In genomic region chr7:135512135-135512887, GRCh38 we compare ENCODE assay signal across 8 cellular contexts. TPM values are rescaled to one million over a fixed set of nuclear protein-coding genes. Genes with fewer than 3 reads are reported as not detected.
DNase-seq lines count a peak whose midpoint lies in the region; ATAC-seq lines count a peak whose summit lies in the region.

No MANE protein-coding gene starts in this region.

- no peak overlapping the region for H3K27ac Mint-ChIP-seq in activated T-helper 17 cell treated with anti-CD3 and anti-CD28 coated beads, Interleukin-2, amount 50 U/mL, for 72 hours

- H3K4me1 Mint-ChIP-seq in activated T-helper 17 cell treated with anti-CD3 and anti-CD28 coated beads, Interleukin-2, amount 50 U/mL, for 72 hours: no peaks in the 10 kb centered on the region

- peaks cover 2% of the 10 kb centered on the region for H3K36me3 Mint-ChIP-seq in activated T-helper 17 cell treated with anti-CD3 and anti-CD28 coated beads, Interleukin-2, amount 50 U/mL, for 72 hours (ENCODE audit: low read depth)

- ATAC-seq in GM18909 (IDR thresholded peaks at IDR 0.05; ENCODE audit: poor library complexity, unreplicated experiment) (peak; percentile 43), HG03442 (IDR thresholded peaks at IDR 0.05; ENCODE audit: unreplicated experiment) (peak; percentile 42)
- peak; percentile 21 for ATAC-seq in activated T-helper 17 cell treated with anti-CD3 and anti-CD28 coated beads, Interleukin-2, amount 50 U/mL, for 72 hours (replicated peaks)

- H3K4me3 Mint-ChIP-seq in activated T-helper 17 cell treated with anti-CD3 and anti-CD28 coated beads, Interleukin-2, amount 50 U/mL, for 72 hours: no peak overlapping the region

- peak; percentile 28 for DNase-seq in DMS153 (lab: John Stamatoyannopoulos, UW)
- DNase-seq in NCI-H446 treated with DMSO at 0.1 percent for 48 hours (lab: John Stamatoyannopoulos, UW): peak; percentile 48
- peak; percentile 80 for DNase-seq in inferior parietal cortex (ENCODE audit: extremely low spot score)
- DNase-seq in NCI-H128 (lab: John Stamatoyannopoulos, UW; ENCODE audit: unreplicated experiment): no peak
- DNase-seq in activated CD8-positive, alpha-beta memory T cell treated with anti-CD3 and anti-CD28 coated beads, Interleukin-2, amount 50 U/mL, for 48 hours: no peak

- no peaks in the 10 kb centered on the region for H3K9me3 Mint-ChIP-seq in activated T-helper 17 cell treated with anti-CD3 and anti-CD28 coated beads, Interleukin-2, amount 50 U/mL, for 72 hours

- no peaks in the 10 kb centered on the region for H3K27me3 Mint-ChIP-seq in activated T-helper 17 cell treated with anti-CD3 and anti-CD28 coated beads, Interleukin-2, amount 50 U/mL, for 72 hours

RNA-seq across cellular contexts. Expression of gene CNOT4, which starts 2.4 kb away (rescaled TPM):
- 10 to 100 TPM; 20.1 to 28.1 TPM for total RNA-seq in activated T-helper 17 cell treated with anti-CD3 and anti-CD28 coated beads, Interleukin-2, amount 50 U/mL, for 72 hours

RNA-seq across cellular contexts. Expression of gene NUP205, which starts 45.4 kb away (rescaled TPM):
- total RNA-seq in activated T-helper 17 cell treated with anti-CD3 and anti-CD28 coated beads, Interleukin-2, amount 50 U/mL, for 72 hours: 100 to 1,000 TPM in 1 of 2 donors, 10 to 100 TPM in 1; 80.9 to 116 TPM

Comparison
In these comparisons a context has a peak if more than half of its experiments do, and no peak if none do; other contexts are left out.
1. DNase-seq: peak in DMS153 (single experiment), NCI-H446 treated with DMSO at 0.1 percent for 48 hours (single experiment) and inferior parietal cortex (single experiment); none in NCI-H128 (single experiment) and activated CD8-positive, alpha-beta memory T cell treated with anti-CD3 and anti-CD28 coated beads, Interleukin-2, amount 50 U/mL, for 48 hours (single experiment).
2. Peak in every context shown above with its lines, with median percentiles within 50 percentile points of each other: ATAC-seq.